ENCODE assay signal across 20 cellular contexts in the genomic region with DNA sequence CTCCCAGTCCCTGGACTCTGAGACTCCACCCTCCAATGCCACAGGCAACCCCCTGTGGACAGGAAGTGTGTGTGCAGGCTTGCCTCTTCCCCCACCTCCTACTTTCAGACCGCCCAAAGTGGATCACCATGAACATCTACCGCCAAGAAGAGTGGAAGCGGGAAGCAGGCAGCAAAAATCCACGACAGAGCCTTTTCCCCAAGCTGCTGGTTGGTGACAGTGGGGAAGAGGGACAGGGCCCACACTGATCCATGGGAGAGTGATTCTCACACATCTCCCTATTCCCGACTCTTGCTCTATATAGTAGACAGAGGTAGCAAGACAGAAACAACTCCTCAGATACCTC. TPM values are rescaled to one million over a fixed set of nuclear protein-coding genes. Genes with fewer than 3 reads are reported as not detected.
A peak's percentile ranks its signal among the peaks of the same experiment; 100 is the strongest.
DNase-seq lines count a peak whose midpoint lies in the region; ATAC-seq and TF ChIP-seq lines count a peak whose summit lies in the region.
"Had no signal": no experiment of that assay in that cellular context is flagged by ENCODE, and none has a peak within 500 bp of the region (broad histone marks: within the 10 kb centered on the region; RNA-seq: fewer than 3 reads in every experiment).

No MANE protein-coding gene starts in this region.

- no peaks in the 10 kb centered on the region for H3K27me3 ChIP-seq in right cardiac atrium (ENCODE audit: control insufficient read depth, insufficient read depth)
- no peaks in the 10 kb centered on the region for H3K27me3 ChIP-seq in upper lobe of left lung
- H3K27me3 ChIP-seq: body of pancreas, gastroesophageal sphincter had no signal

- H3K4me1 ChIP-seq in right cardiac atrium (ENCODE audit: control insufficient read depth, insufficient read depth, low read length) = no peaks in the 10 kb centered on the region
- no peaks in the 10 kb centered on the region for H3K4me1 ChIP-seq in mucosa of descending colon (ENCODE audit: low read depth)
- H3K4me1 ChIP-seq in upper lobe of left lung = no peaks in the 10 kb centered on the region
- H3K4me1 ChIP-seq: body of pancreas had no signal

- ATAC-seq in right cardiac atrium (no peak), HG03442 (IDR thresholded peaks at IDR 0.05; ENCODE audit: unreplicated experiment) (peak; percentile 3), mucosa of descending colon (no peak), upper lobe of left lung (ENCODE audit: low FRiP score in 2 of 2) (no peak)
- ATAC-seq: body of pancreas, gastroesophageal sphincter had no signal

- H3K27ac ChIP-seq in right cardiac atrium (ENCODE audit: low read length) = no peak overlapping the region
- no peak overlapping the region for H3K27ac ChIP-seq in upper lobe of left lung
- H3K27ac ChIP-seq: body of pancreas, gastroesophageal sphincter, left ventricle myocardium inferior had no signal

- TF ChIP-seq EP300 in upper lobe of left lung (IDR thresholded peaks at IDR 0.05) = no peak

- TF ChIP-seq CTCF in mucosa of descending colon (IDR thresholded peaks at IDR 0.05) (no peak), GM20000 (IDR thresholded peaks at IDR 0.05; ENCODE audit: extremely low read depth, missing control alignments) (no peak), upper lobe of left lung (IDR thresholded peaks at IDR 0.05) (no peak)

- H3K4me3 ChIP-seq in right cardiac atrium (ENCODE audit: low read length) (no peak overlapping the region), mucosa of descending colon (no peak overlapping the region), upper lobe of left lung (no peak overlapping the region)
- H3K4me3 ChIP-seq: body of pancreas, gastroesophageal sphincter, left ventricle myocardium inferior had no signal

- no peaks in the 10 kb centered on the region for H3K36me3 ChIP-seq in mucosa of descending colon (ENCODE audit: low read depth)
- H3K36me3 ChIP-seq in upper lobe of left lung = no peaks in the 10 kb centered on the region
- H3K36me3 ChIP-seq: left ventricle myocardium inferior had no signal

- intact Hi-C loops in cardiac septum (cut with DNase I) (no loop called here), right cardiac atrium (cut with DNase I) (no loop called here), mucosa of descending colon (cut with DNase I, micrococcal nuclease) (no loop called here)

- H3K9me3 ChIP-seq in right cardiac atrium (ENCODE audit: control insufficient read depth, low read length) = no peaks in the 10 kb centered on the region
- H3K9me3 ChIP-seq in mucosa of descending colon = no peaks in the 10 kb centered on the region
- H3K9me3 ChIP-seq in upper lobe of left lung = no peaks in the 10 kb centered on the region
- H3K9me3 ChIP-seq: body of pancreas, gastroesophageal sphincter, left ventricle myocardium inferior had no signal

- DNase-seq in cardiac septum (ENCODE audit: low spot score) (peak; percentile 29), right cardiac atrium (no peak), iPS-NIHi7 (ENCODE audit: extremely low spot score) (peak; percentile 34), mucosa of descending colon (no peak), GM20000 (ENCODE audit: low spot score) (no peak), upper lobe of left lung (no peak), NCI-H2029 treated with DMSO at 0.1 percent for 48 hours (lab: John Stamatoyannopoulos, UW) (no peak)
- DNase-seq: activated naive CD4-positive, alpha-beta T cell treated with anti-CD3 and anti-CD28 coated beads for 36 hours; body of pancreas; cortex of kidney; erythroblast; left ventricle myocardium inferior; MM.1S; NCI-H1694; NCI-H345; RPMI8226; stimulated activated CD4-positive, alpha-beta T cell treated with anti-CD3 and anti-CD28 coated beads, Interleukin-1b, Interleukin-23, amount 100 ng/mL, for 48 hours had no signal

- 88% methylated on average over 5 of the region's 5 CpGs for WGBS in right cardiac atrium
- WGBS in upper lobe of left lung, 2 donors = 89 to 93% methylated on average over 5 of the region's 5 CpGs

- no peak for TF ChIP-seq POLR2A in upper lobe of left lung (IDR thresholded peaks at IDR 0.05)

RNA-seq across cellular contexts. Expression of gene SPATA19, which starts 53.4 kb away (rescaled TPM):
- not detected for total RNA-seq in cardiac septum
- not detected for total RNA-seq in right cardiac atrium
- not detected for polyA plus RNA-seq in right cardiac atrium
- total RNA-seq in mucosa of descending colon = not detected
- total RNA-seq in upper lobe of left lung = not detected
- total RNA-seq: activated naive CD4-positive, alpha-beta T cell treated with anti-CD3 and anti-CD28 coated beads for 36 hours; body of pancreas; gastroesophageal sphincter; left ventricle myocardium inferior; subcutaneous adipose tissue had no signal

RNA-seq across cellular contexts. Expression of gene IGSF9B, which starts 58.0 kb away (rescaled TPM):
- total RNA-seq in cardiac septum (85.3 TPM), right cardiac atrium (10 to 100 TPM; 40.1 to 58.9 (median 54.3) TPM), mucosa of descending colon (10 to 100 TPM in 1 of 3 donors, 1 to 10 TPM in 2; 5.2 to 42.6 (median 5.8) TPM), upper lobe of left lung (10 to 100 TPM in 2 of 6 donors, 1 to 10 TPM in 4; 1.6 to 13.6 (median 5.3) TPM)
- 27.8 TPM for polyA plus RNA-seq in right cardiac atrium

Comparison
In these comparisons a context has a peak if more than half of its experiments do, and no peak if none do; other contexts are left out.
1. DNase-seq: peak in cardiac septum (single experiment) and iPS-NIHi7 (single experiment); none in right cardiac atrium (0 of 3), mucosa of descending colon (0 of 3), GM20000 (single experiment), upper lobe of left lung (0 of 2) and NCI-H2029 treated with DMSO at 0.1 percent for 48 hours (single experiment).